In the genomic region with DNA sequence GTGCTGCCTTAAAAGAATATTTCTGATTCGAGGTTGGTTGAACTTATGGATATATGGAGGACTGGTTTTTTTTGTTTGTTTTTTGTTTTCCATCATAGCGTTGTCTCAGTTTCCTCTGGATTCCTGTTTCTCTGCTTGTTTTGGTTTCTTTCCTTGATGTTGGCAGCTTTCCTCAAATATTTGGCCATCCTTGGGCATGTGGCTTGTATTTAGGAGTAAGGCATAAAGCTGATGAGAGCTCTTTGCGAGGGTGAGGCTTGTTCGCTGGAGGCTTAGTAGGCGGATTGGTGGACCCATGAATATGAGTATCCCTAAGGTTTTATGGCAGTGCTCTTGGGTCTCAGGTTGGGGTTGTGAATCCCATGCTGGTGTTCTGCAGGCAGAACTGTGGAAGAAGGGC, we compare ENCODE assay signal across 23 cellular contexts. TPM values are rescaled to one million over a fixed set of nuclear protein-coding genes. Genes with fewer than 3 reads are reported as not detected.
DNase-seq lines count a peak whose midpoint lies in the region; ATAC-seq and TF ChIP-seq lines count a peak whose summit lies in the region.
"Had no signal": no experiment of that assay in that cellular context is flagged by ENCODE, and none has a peak within 500 bp of the region (broad histone marks: within the 10 kb centered on the region; RNA-seq: fewer than 3 reads in every experiment).

No MANE protein-coding gene starts in this region.

- H2BK5ac ChIP-seq in H9 (ENCODE audit: insufficient read length, low read length) (no peak overlapping the region), trophoblast cell (ENCODE audit: low read depth, low read length, poor library complexity) (no peak overlapping the region)

- H3K4me1 ChIP-seq in H9 (ENCODE audit: insufficient read depth, low read length) (no peaks in the 10 kb centered on the region; the same call in 1 of the 2 replicates), trophoblast cell (ENCODE audit: control insufficient read depth in 1 of 2, insufficient read depth in 2 of 2, low read length in 2 of 2) (no peaks in the 10 kb centered on the region)
- H3K4me1 ChIP-seq: BLaER1 had no signal

- H3K56ac ChIP-seq in H9 (ENCODE audit: insufficient read length, low read depth, low read length) = no peak overlapping the region

- H3K23ac ChIP-seq in H9 (ENCODE audit: insufficient read length, low read depth, low read length) = no peak overlapping the region
- H3K23ac ChIP-seq in trophoblast cell (ENCODE audit: low read length) = no peak overlapping the region

- H2BK15ac ChIP-seq in H9 (ENCODE audit: low read depth, low read length) = no peak overlapping the region

- H3K18ac ChIP-seq in H9 (ENCODE audit: insufficient read length, low read depth, low read length) = no peak overlapping the region
- no peak overlapping the region for H3K18ac ChIP-seq in trophoblast cell (ENCODE audit: low read length)

- H3K79me2 ChIP-seq in H9 (ENCODE audit: insufficient read depth, low read length) = peaks cover 76% of the 10 kb centered on the region
- peaks cover 26% of the 10 kb centered on the region for H3K79me2 ChIP-seq in trophoblast cell (ENCODE audit: control insufficient read depth, insufficient read depth, low read length, poor library complexity)

- no peak overlapping the region for H3K4me3 Mint-ChIP-seq in activated naive CD4-positive, alpha-beta T cell treated with anti-CD3 and anti-CD28 coated beads, Interleukin-2, amount 10 ng/mL, durations not matched to agents 7 days and 5 days
- no peak overlapping the region for H3K4me3 Mint-ChIP-seq in H9
- H3K4me3 Mint-ChIP-seq: T-helper 2 cell treated with Interferon-gamma antibody and Interleukin-4, amounts not matched to agents 5 μg/mL and 100 μg/mL, for 36 hours had no signal

- no peaks in the 10 kb centered on the region for H3K23me2 ChIP-seq in H9 (ENCODE audit: insufficient read length, low read depth, low read length, poor library complexity, severe bottlenecking)

- H3K36me3 Mint-ChIP-seq in activated naive CD4-positive, alpha-beta T cell treated with anti-CD3 and anti-CD28 coated beads, Interleukin-2, amount 10 ng/mL, durations not matched to agents 7 days and 5 days = peaks cover 21% of the 10 kb centered on the region
- no peaks in the 10 kb centered on the region for H3K36me3 Mint-ChIP-seq in H9 (ENCODE audit: insufficient read depth in 1 of 3, low read depth in 3 of 3)

- no peak overlapping the region for H4K91ac ChIP-seq in H9 (ENCODE audit: insufficient read length, low read depth, low read length)
- no peak overlapping the region for H4K91ac ChIP-seq in trophoblast cell (ENCODE audit: low read depth, low read length)

- H3K9ac ChIP-seq in H9 (ENCODE audit: extremely low read depth, insufficient read length, low read length) (no peak overlapping the region), trophoblast cell (ENCODE audit: low read length) (no peak overlapping the region)
- H3K9ac ChIP-seq: BLaER1 had no signal

- H3K14ac ChIP-seq in H9 (ENCODE audit: insufficient read depth, low read length) (no peak overlapping the region), trophoblast cell (ENCODE audit: low read length) (no peak overlapping the region)

- H3T11ph ChIP-seq in H9 (ENCODE audit: low read length) = no peak overlapping the region

- H3K27me3 ChIP-seq in H9 (ENCODE audit: insufficient read depth, low read length) (no peaks in the 10 kb centered on the region), trophoblast cell (ENCODE audit: insufficient read depth, low read length) (no peaks in the 10 kb centered on the region)
- H3K27me3 ChIP-seq: ascending aorta, BLaER1, MG63, suprapubic skin had no signal

- no peak overlapping the region for H3K4me3 ChIP-seq in trophoblast cell (ENCODE audit: low read depth, low read length)
- H3K4me3 ChIP-seq: A549, ascending aorta, BLaER1, MG63, smooth muscle cell, suprapubic skin had no signal

- CTCF ChIA-PET in activated naive CD4-positive, alpha-beta T cell treated with anti-CD3 and anti-CD28 coated beads, Interleukin-2, amount 10 ng/mL, durations not matched to agents 7 days and 5 days (lab: Charles Lee) = interaction anchor here (1.5 kb wide), 1 partner anchor 8 kb away, joined by 4 read pairs; no protein-coding TSS in a partner anchor

- H3K4ac ChIP-seq in H9 (ENCODE audit: low read depth, low read length) (no peak overlapping the region), trophoblast cell (ENCODE audit: low read depth, low read length) (peak overlapping the region; percentile 37)

- H2BK20ac ChIP-seq in H9 (ENCODE audit: low read depth, low read length, poor library complexity, severe bottlenecking) = no peak overlapping the region

- H2BK120ac ChIP-seq in H9 (ENCODE audit: low read depth, low read length, poor library complexity, severe bottlenecking) = no peak overlapping the region
- no peak overlapping the region for H2BK120ac ChIP-seq in trophoblast cell (ENCODE audit: insufficient read depth, low read length, poor library complexity)

- no peaks in the 10 kb centered on the region for H3K9me3 Mint-ChIP-seq in activated naive CD4-positive, alpha-beta T cell treated with anti-CD3 and anti-CD28 coated beads, Interleukin-2, amount 10 ng/mL, durations not matched to agents 7 days and 5 days
- no peaks in the 10 kb centered on the region for H3K9me3 Mint-ChIP-seq in H9
- H3K9me3 Mint-ChIP-seq: T-helper 2 cell treated with Interferon-gamma antibody and Interleukin-4, amounts not matched to agents 5 μg/mL and 100 μg/mL, for 36 hours had no signal

- H3K27me3 Mint-ChIP-seq in activated naive CD4-positive, alpha-beta T cell treated with anti-CD3 and anti-CD28 coated beads, Interleukin-2, amount 10 ng/mL, durations not matched to agents 7 days and 5 days = no peaks in the 10 kb centered on the region
- H3K27me3 Mint-ChIP-seq in H9 (ENCODE audit: low read depth) = no peaks in the 10 kb centered on the region

- H3K79me1 ChIP-seq in H9 (ENCODE audit: insufficient read depth, low read depth, low read length, poor library complexity, severe bottlenecking) = peaks cover 12% of the 10 kb centered on the region
- H3K79me1 ChIP-seq in trophoblast cell (ENCODE audit: low read length) = no peaks in the 10 kb centered on the region

- H2BK12ac ChIP-seq in H9 (ENCODE audit: insufficient read length, low read depth, low read length) (no peak overlapping the region), trophoblast cell (ENCODE audit: low read length) (no peak overlapping the region)

- no peak overlapping the region for H2AK5ac ChIP-seq in H9 (ENCODE audit: insufficient read length, low read length)
- H2AK5ac ChIP-seq in trophoblast cell (ENCODE audit: low read length) = no peak overlapping the region

- H2AFZ ChIP-seq in H9 (ENCODE audit: low read length) = no peak overlapping the region
- H2AFZ ChIP-seq in trophoblast cell (ENCODE audit: insufficient read depth, low read length, poor library complexity) = no peak overlapping the region

- H4K8ac ChIP-seq in H9 (replicated peaks; ENCODE audit: insufficient read length, low read depth, low read length) (no peak overlapping the region), trophoblast cell (ENCODE audit: low read depth, low read length) (no peak overlapping the region)

- no peak overlapping the region for H4K12ac ChIP-seq in trophoblast cell (ENCODE audit: low read depth, low read length)

- H3K9me3 ChIP-seq in H9 (ENCODE audit: control insufficient read depth, low read depth, low read length) = no peaks in the 10 kb centered on the region
- H3K9me3 ChIP-seq in trophoblast cell (ENCODE audit: insufficient read depth, low read depth, low read length) = peaks cover 1% of the 10 kb centered on the region
- H3K9me3 ChIP-seq: A549, ascending aorta, suprapubic skin had no signal

- H3K27ac Mint-ChIP-seq in activated naive CD4-positive, alpha-beta T cell treated with anti-CD3 and anti-CD28 coated beads, Interleukin-2, amount 10 ng/mL, durations not matched to agents 7 days and 5 days = peak overlapping the region; percentile 78
- peak overlapping the region; percentile 21 to 59 (median 48); a peak in 4 of 7 replicates for H3K27ac Mint-ChIP-seq in H9
- H3K27ac Mint-ChIP-seq: T-helper 2 cell treated with Interferon-gamma antibody and Interleukin-4, amounts not matched to agents 5 μg/mL and 100 μg/mL, for 36 hours had no signal

- H3K36me3 ChIP-seq in trophoblast cell (ENCODE audit: control insufficient read depth in 1 of 2, insufficient read depth in 2 of 2, low read length in 2 of 2) = no peaks in the 10 kb centered on the region
- H3K36me3 ChIP-seq: ascending aorta, suprapubic skin had no signal

- H3K4me1 Mint-ChIP-seq in activated naive CD4-positive, alpha-beta T cell treated with anti-CD3 and anti-CD28 coated beads, Interleukin-2, amount 10 ng/mL, durations not matched to agents 7 days and 5 days = peaks cover 64% of the 10 kb centered on the region
- H3K4me1 Mint-ChIP-seq in H9 = peaks cover 51 to 60% of the 10 kb centered on the region in 2 experiments

- no peaks in the 10 kb centered on the region for H4K20me1 ChIP-seq in H9 (ENCODE audit: control insufficient read depth, insufficient read depth, insufficient read length)

- no peak for DNase-seq in activated naive CD4-positive, alpha-beta T cell treated with anti-CD3 and anti-CD28 coated beads, Interleukin-2, amount 10 ng/mL, durations not matched to agents 7 days and 5 days
- DNase-seq in activated naive CD4-positive, alpha-beta T cell treated with anti-CD3 and anti-CD28 coated beads, Interleukin-2, amount 50 U/mL, for 16 hours = no peak
- DNase-seq in H9 = no peak
- DNase-seq in fibroblast of gingiva (ENCODE audit: low read depth) = peak; percentile 80
- DNase-seq in trophoblast cell = no peak
- DNase-seq in SIG-M5 (lab: John Stamatoyannopoulos, UW) = no peak
- DNase-seq: activated CD8-positive, alpha-beta memory T cell treated with anti-CD3 and anti-CD28 coated beads, Interleukin-2, amount 50 U/mL, for 48 hours; caudate nucleus; foreskin fibroblast; left colon; MG63; NCI-H1417; NCI-H2081; NCI-H446; retina had no signal

- H4K5ac ChIP-seq in H9 (ENCODE audit: insufficient read length, low read depth, low read length) = no peak overlapping the region

- WGBS in H9 (ENCODE audit: extremely low coverage, insufficient read length, low lambda C conversion rate) = no CpG with 5 or more reads among the region's 5 CpGs
- WGBS in trophoblast cell (ENCODE audit: extremely low coverage, insufficient coverage, insufficient read length) = no CpG with 5 or more reads among the region's 5 CpGs

- H3K27ac ChIP-seq in H9 (ENCODE audit: insufficient read length, low read depth, low read length) (no peak overlapping the region), trophoblast cell (ENCODE audit: low read depth, low read length) (no peak overlapping the region)
- H3K27ac ChIP-seq: A549, ascending aorta, BLaER1, suprapubic skin had no signal

- ATAC-seq in HG02970 (IDR thresholded peaks at IDR 0.05; ENCODE audit: low FRiP score, unreplicated experiment) = no peak
- no peak for ATAC-seq in HG02870 (IDR thresholded peaks at IDR 0.05; ENCODE audit: unreplicated experiment)
- ATAC-seq: A549, left colon had no signal

- no peak for TF ChIP-seq CTCF in H9 (conservative IDR thresholded peaks at IDR 0.05)

- H3K4me2 ChIP-seq in H9 (ENCODE audit: insufficient read depth, insufficient read length, low read length) (no peak overlapping the region), trophoblast cell (ENCODE audit: low read length) (no peak overlapping the region)
- H3K4me2 ChIP-seq: A549, BLaER1, smooth muscle cell had no signal

RNA-seq across cellular contexts. Expression of gene DYRK1A, which starts 22.9 kb away (rescaled TPM):
- total RNA-seq in H9 (2021) = 73.6 and 76.6 TPM in 2 replicates
- polyA plus RNA-seq in trophoblast cell (2013) = 25.1 and 25.7 TPM in 2 replicates
